Comparison of ENCODE assay signal across 11 cellular contexts in the genomic region with DNA sequence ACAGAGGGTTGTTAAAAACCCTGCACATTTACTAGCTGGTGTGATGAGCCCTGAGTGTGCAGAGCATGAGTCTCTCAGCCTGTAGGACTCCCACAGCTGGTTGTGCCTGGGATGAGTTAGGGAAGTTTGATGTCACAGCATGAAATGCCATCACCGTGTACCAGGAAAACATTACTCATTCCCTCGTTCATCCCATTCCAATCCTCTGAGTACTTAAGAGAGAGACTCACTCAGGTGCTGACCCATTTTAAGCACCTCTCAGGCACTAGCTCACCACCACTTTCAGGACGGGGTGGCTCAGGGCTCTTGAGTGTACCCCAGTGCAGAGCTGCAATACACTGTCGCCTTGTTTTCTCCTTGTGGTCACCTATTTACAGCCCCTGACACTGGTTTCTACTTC. TPM values are rescaled to one million over a fixed set of nuclear protein-coding genes. Genes with fewer than 3 reads are reported as not detected.
A peak's percentile ranks its signal among the peaks of the same experiment; 100 is the strongest.
DNase-seq lines count a peak whose midpoint lies in the region; ATAC-seq and TF ChIP-seq lines count a peak whose summit lies in the region.
"Had no signal": no experiment of that assay in that cellular context is flagged by ENCODE, and none has a peak within 500 bp of the region (broad histone marks: within the 10 kb centered on the region; RNA-seq: fewer than 3 reads in every experiment).

No MANE protein-coding gene starts in this region.

- peak; percentile 78 for ATAC-seq in upper lobe of right lung

- H3K4me1 Mint-ChIP-seq in activated T-cell treated with anti-CD3 and anti-CD28 coated beads, Interleukin-2, amount 50 U/mL, for 24 hours (ENCODE audit: low read depth): peaks cover 14% of the 10 kb centered on the region

- H3K9me3 Mint-ChIP-seq in activated T-cell treated with anti-CD3 and anti-CD28 coated beads, Interleukin-2, amount 50 U/mL, for 24 hours: no peaks in the 10 kb centered on the region

- TF ChIP-seq CTCF in HFF-Myc (IDR thresholded peaks at IDR 0.05; ENCODE audit: low read depth, low read length, missing control alignments) (no peak), upper lobe of right lung (IDR thresholded peaks at IDR 0.05) (no peak)

- H3K4me1 ChIP-seq in upper lobe of right lung: peaks cover 5% of the 10 kb centered on the region
- H3K4me1 ChIP-seq: parathyroid adenoma had no signal

- no peaks in the 10 kb centered on the region for H3K9me3 ChIP-seq in upper lobe of right lung

- H3K36me3 Mint-ChIP-seq in activated T-cell treated with anti-CD3 and anti-CD28 coated beads, Interleukin-2, amount 50 U/mL, for 24 hours (ENCODE audit: low read depth): no peaks in the 10 kb centered on the region

- H3K27ac ChIP-seq in upper lobe of right lung: no peak overlapping the region
- H3K27ac ChIP-seq: coronary artery, parathyroid adenoma, VCaP had no signal

- no peaks in the 10 kb centered on the region for H3K27me3 ChIP-seq in upper lobe of right lung

- H3K4me3 Mint-ChIP-seq in activated T-cell treated with anti-CD3 and anti-CD28 coated beads, Interleukin-2, amount 50 U/mL, for 24 hours: no peak overlapping the region

- H3K36me3 ChIP-seq in upper lobe of right lung: peaks cover 5% of the 10 kb centered on the region

- no peak overlapping the region for H3K4me3 ChIP-seq in HFF-Myc (replicated peaks; ENCODE audit: low read depth, low read length)
- no peak overlapping the region for H3K4me3 ChIP-seq in upper lobe of right lung
- H3K4me3 ChIP-seq: coronary artery had no signal

- H3K27ac Mint-ChIP-seq in activated T-cell treated with anti-CD3 and anti-CD28 coated beads, Interleukin-2, amount 50 U/mL, for 24 hours: no peak overlapping the region

- intact Hi-C loops in upper lobe of right lung (cut with DNase I): no loop called here

- DNase-seq in HFF-Myc (ENCODE audit: extremely low read depth, low read depth) (peak; percentile 86), amniotic epithelial cell (ENCODE audit: low read depth) (peak; percentile 65), hepatic stellate cell (ENCODE audit: low spot score) (peak; percentile 88), upper lobe of right lung (no peak), NCI-H82 (lab: John Stamatoyannopoulos, UW) (no peak), SHP77 (lab: John Stamatoyannopoulos, UW) (no peak)
- no peak for DNase-seq in activated T-cell treated with anti-CD3 and anti-CD28 coated beads, Interleukin-2, amount 50 U/mL, for 24 hours
- DNase-seq: activated T-cell treated with anti-CD3 and anti-CD28 coated beads, Interleukin-2, amount 50 U/mL, for 48 hours had no signal

- no peaks in the 10 kb centered on the region for H3K27me3 Mint-ChIP-seq in activated T-cell treated with anti-CD3 and anti-CD28 coated beads, Interleukin-2, amount 50 U/mL, for 24 hours

RNA-seq across cellular contexts. Expression of a gene that starts 18.7 kb away (rescaled TPM):
- total RNA-seq in upper lobe of right lung: 194 TPM

Comparison
In these comparisons a context has a peak if more than half of its experiments do, and no peak if none do; other contexts are left out.
1. DNase-seq: peak in HFF-Myc (single experiment), amniotic epithelial cell (single experiment) and hepatic stellate cell (single experiment); none in upper lobe of right lung (single experiment), NCI-H82 (single experiment), activated T-cell treated with anti-CD3 and anti-CD28 coated beads, Interleukin-2, amount 50 U/mL, for 24 hours (single experiment) and SHP77 (0 of 2).